37 cellular contexts compared by ENCODE assay signal in genomic region chr13:24688111-24688510, GRCh38. TPM values are rescaled to one million over a fixed set of nuclear protein-coding genes. Genes with fewer than 3 reads are reported as not detected.
"Had no signal": no experiment of that assay in that cellular context is flagged by ENCODE, and none has a peak within 500 bp of the region (broad histone marks: within the 10 kb centered on the region; RNA-seq: fewer than 3 reads in every experiment).

No MANE protein-coding gene starts in this region.

- H3K4me3 ChIP-seq: body of pancreas, cardiac muscle cell had no signal

- H3K36me3 ChIP-seq: brain microvascular endothelial cell, cardiac muscle cell had no signal

- H3K9me3 ChIP-seq: body of pancreas had no signal

- H3K27ac ChIP-seq: body of pancreas, brain microvascular endothelial cell, cardiac muscle cell, VCaP had no signal

- DNase-seq: activated B cell treated with CpG ODN at 0.5 μM for 24 hours; activated CD4-positive, alpha-beta memory T cell treated with anti-CD3 and anti-CD28 coated beads, Interleukin-2, amount 10 ng/mL, durations not matched to agents 7 days and 5 days; activated CD4-positive, alpha-beta T cell treated with anti-CD3 and anti-CD28 coated beads for 4 hours; activated CD4-positive, alpha-beta T cell treated with anti-CD3 and anti-CD28 coated beads, Interleukin-2, amount 10 ng/mL, durations not matched to agents 7 days and 5 days; activated CD4-positive, alpha-beta T cell treated with anti-CD3 and anti-CD28 coated beads, Interleukin-2, amount 50 U/mL, for 48 hours; activated CD4-positive, CD25-positive, alpha-beta regulatory T cell treated with anti-CD3 and anti-CD28 coated beads, Interleukin-2, amount 50 U/mL, for 72 hours; activated CD8-positive, alpha-beta memory T cell treated with anti-CD3 and anti-CD28 coated beads for 24 hours; activated CD8-positive, alpha-beta memory T cell treated with anti-CD3 and anti-CD28 coated beads, Interleukin-2, amount 10 ng/mL, durations not matched to agents 7 days and 5 days; activated CD8-positive, alpha-beta memory T cell treated with anti-CD3 and anti-CD28 coated beads, Interleukin-2, amount 50 U/mL, for 48 hours; activated CD8-positive, alpha-beta T cell treated with anti-CD3 and anti-CD28 coated beads, Interleukin-2, amount 10 ng/mL, durations not matched to agents 7 days and 5 days; activated effector memory CD4-positive, alpha-beta T cell treated with Interleukin-2 at 50 U/mL for 16 hours; activated gamma-delta T cell; activated naive CD4-positive, alpha-beta T cell treated with anti-CD3 and anti-CD28 coated beads, Interleukin-2, amount 10 ng/mL, durations not matched to agents 7 days and 5 days; activated naive CD4-positive, alpha-beta T cell treated with Interleukin-2 at 50 U/mL for 16 hours; activated naive CD8-positive, alpha-beta T cell treated with anti-CD3 and anti-CD28 coated beads, Interleukin-2, amount 10 ng/mL, durations not matched to agents 7 days and 5 days; activated naive CD8-positive, alpha-beta T cell treated with anti-CD3 and anti-CD28 coated beads, Interleukin-2, amount 50 U/mL, for 24 hours; activated T-cell treated with anti-CD3 and anti-CD28 coated beads, Interleukin-2, amount 50 U/mL, for 24 hours; activated T-cell treated with anti-CD3 and anti-CD28 coated beads, Interleukin-2, amount 50 U/mL, for 48 hours; amygdala; anterior cingulate cortex; body of pancreas; brain microvascular endothelial cell; caudate nucleus; cerebellar nuclear complex; SW 1271; T-helper 1 cell; T-helper 2 cell; T-helper 9 cell had no signal

- H3K36me3 Mint-ChIP-seq: activated CD8-positive, alpha-beta memory T cell treated with anti-CD3 and anti-CD28 coated beads, Interleukin-2, amount 10 ng/mL, durations not matched to agents 7 days and 5 days; activated naive CD4-positive, alpha-beta T cell treated with anti-CD3 and anti-CD28 coated beads, Interleukin-2, amount 10 ng/mL, durations not matched to agents 7 days and 5 days; activated naive CD4-positive, alpha-beta T cell treated with anti-CD3 and anti-CD28 coated beads, Interleukin-2, amount 50 U/mL, for 24 hours; activated naive CD8-positive, alpha-beta T cell; activated naive CD8-positive, alpha-beta T cell treated with anti-CD3 and anti-CD28 coated beads, Interleukin-2, amount 10 ng/mL, durations not matched to agents 7 days and 5 days had no signal

- H3K27ac Mint-ChIP-seq: activated B cell treated with CpG ODN at 0.5 μM for 24 hours; activated CD4-positive, alpha-beta memory T cell treated with anti-CD3 and anti-CD28 coated beads, Interleukin-2, amount 10 ng/mL, durations not matched to agents 7 days and 5 days; activated CD4-positive, alpha-beta T cell treated with anti-CD3 and anti-CD28 coated beads, Interleukin-2, amount 10 ng/mL, durations not matched to agents 7 days and 5 days; activated CD8-positive, alpha-beta memory T cell treated with anti-CD3 and anti-CD28 coated beads, Interleukin-2, amount 10 ng/mL, durations not matched to agents 7 days and 5 days; activated CD8-positive, alpha-beta T cell treated with anti-CD3 and anti-CD28 coated beads, Interleukin-2, amount 10 ng/mL, durations not matched to agents 7 days and 5 days; activated naive CD4-positive, alpha-beta T cell treated with anti-CD3 and anti-CD28 coated beads, Interleukin-2, amount 10 ng/mL, durations not matched to agents 7 days and 5 days; activated naive CD4-positive, alpha-beta T cell treated with anti-CD3 and anti-CD28 coated beads, Interleukin-2, amount 50 U/mL, for 24 hours; activated naive CD8-positive, alpha-beta T cell; activated naive CD8-positive, alpha-beta T cell treated with anti-CD3 and anti-CD28 coated beads, Interleukin-2, amount 10 ng/mL, durations not matched to agents 7 days and 5 days; activated naive CD8-positive, alpha-beta T cell treated with anti-CD3 and anti-CD28 coated beads, Interleukin-2, amount 50 U/mL, for 24 hours; activated T-cell treated with anti-CD3 and anti-CD28 coated beads, Interleukin-2, amount 50 U/mL, for 24 hours; activated T-helper 2 cell treated with anti-CD3 and anti-CD28 coated beads, Interferon-gamma antibody, Interleukin-2, Interleukin-4, amounts not matched to agents 10 μg/mL and 5 μg/mL and 100 μg/mL, durations not matched to agents 14 hours and 24 hours and 36 hours; T-helper 1 cell treated with Interleukin-12 subunit alpha and Interleukin-12 subunit beta and Interleukin-4 antibody, amounts not matched to agents 30 μg/mL and 1 μg/mL, for 36 hours; T-helper 2 cell treated with Interferon-gamma antibody and Interleukin-4, amounts not matched to agents 5 μg/mL and 100 μg/mL, for 36 hours had no signal

- ATAC-seq: activated CD8-positive, alpha-beta memory T cell treated with anti-CD3 and anti-CD28 coated beads, Interleukin-2, amount 10 ng/mL, durations not matched to agents 7 days and 5 days; activated CD8-positive, alpha-beta T cell treated with anti-CD3 and anti-CD28 coated beads, Interleukin-2, amount 10 ng/mL, durations not matched to agents 7 days and 5 days; activated naive CD8-positive, alpha-beta T cell treated with anti-CD3 and anti-CD28 coated beads, Interleukin-2, amount 50 U/mL, for 24 hours; body of pancreas had no signal

- H3K9me3 Mint-ChIP-seq: activated B cell treated with CpG ODN at 0.5 μM for 24 hours; activated CD4-positive, alpha-beta memory T cell treated with anti-CD3 and anti-CD28 coated beads, Interleukin-2, amount 10 ng/mL, durations not matched to agents 7 days and 5 days; activated CD4-positive, alpha-beta T cell treated with anti-CD3 and anti-CD28 coated beads, Interleukin-2, amount 10 ng/mL, durations not matched to agents 7 days and 5 days; activated naive CD4-positive, alpha-beta T cell treated with anti-CD3 and anti-CD28 coated beads, Interleukin-2, amount 10 ng/mL, durations not matched to agents 7 days and 5 days; activated naive CD4-positive, alpha-beta T cell treated with anti-CD3 and anti-CD28 coated beads, Interleukin-2, amount 50 U/mL, for 24 hours; activated naive CD8-positive, alpha-beta T cell treated with anti-CD3 and anti-CD28 coated beads, Interleukin-2, amount 10 ng/mL, durations not matched to agents 7 days and 5 days; activated naive CD8-positive, alpha-beta T cell treated with anti-CD3 and anti-CD28 coated beads, Interleukin-2, amount 50 U/mL, for 24 hours; activated T-cell treated with anti-CD3 and anti-CD28 coated beads, Interleukin-2, amount 50 U/mL, for 24 hours; activated T-helper 2 cell treated with anti-CD3 and anti-CD28 coated beads, Interferon-gamma antibody, Interleukin-2, Interleukin-4, amounts not matched to agents 10 μg/mL and 5 μg/mL and 100 μg/mL, durations not matched to agents 14 hours and 24 hours and 36 hours; central memory CD8-positive, alpha-beta T cell; T-helper 1 cell treated with Interleukin-12 subunit alpha and Interleukin-12 subunit beta and Interleukin-4 antibody, amounts not matched to agents 30 μg/mL and 1 μg/mL, for 36 hours; T-helper 2 cell treated with Interferon-gamma antibody and Interleukin-4, amounts not matched to agents 5 μg/mL and 100 μg/mL, for 36 hours had no signal

- H3K4me3 Mint-ChIP-seq: activated B cell treated with CpG ODN at 0.5 μM for 24 hours; activated CD4-positive, alpha-beta memory T cell treated with anti-CD3 and anti-CD28 coated beads, Interleukin-2, amount 10 ng/mL, durations not matched to agents 7 days and 5 days; activated CD4-positive, alpha-beta T cell treated with anti-CD3 and anti-CD28 coated beads, Interleukin-2, amount 10 ng/mL, durations not matched to agents 7 days and 5 days; activated CD8-positive, alpha-beta memory T cell treated with anti-CD3 and anti-CD28 coated beads, Interleukin-2, amount 10 ng/mL, durations not matched to agents 7 days and 5 days; activated CD8-positive, alpha-beta T cell treated with anti-CD3 and anti-CD28 coated beads, Interleukin-2, amount 10 ng/mL, durations not matched to agents 7 days and 5 days; activated naive CD4-positive, alpha-beta T cell treated with anti-CD3 and anti-CD28 coated beads, Interleukin-2, amount 10 ng/mL, durations not matched to agents 7 days and 5 days; activated naive CD4-positive, alpha-beta T cell treated with anti-CD3 and anti-CD28 coated beads, Interleukin-2, amount 50 U/mL, for 24 hours; activated naive CD8-positive, alpha-beta T cell; activated naive CD8-positive, alpha-beta T cell treated with anti-CD3 and anti-CD28 coated beads, Interleukin-2, amount 10 ng/mL, durations not matched to agents 7 days and 5 days; activated naive CD8-positive, alpha-beta T cell treated with anti-CD3 and anti-CD28 coated beads, Interleukin-2, amount 50 U/mL, for 24 hours; activated T-cell treated with anti-CD3 and anti-CD28 coated beads, Interleukin-2, amount 50 U/mL, for 24 hours; central memory CD8-positive, alpha-beta T cell; T-helper 1 cell treated with Interleukin-12 subunit alpha and Interleukin-12 subunit beta and Interleukin-4 antibody, amounts not matched to agents 30 μg/mL and 1 μg/mL, for 36 hours; T-helper 2 cell treated with Interferon-gamma antibody and Interleukin-4, amounts not matched to agents 5 μg/mL and 100 μg/mL, for 36 hours had no signal

- H3K27me3 ChIP-seq: body of pancreas, brain microvascular endothelial cell, cardiac muscle cell had no signal

RNA-seq across cellular contexts. Expression of gene ATP12A, which starts 7.9 kb away (rescaled TPM):
- total RNA-seq: activated B cell treated with CpG ODN at 0.5 μM for 24 hours; activated naive CD8-positive, alpha-beta T cell treated with anti-CD3 and anti-CD28 coated beads, Interleukin-2, amount 10 ng/mL, durations not matched to agents 7 days and 5 days; cardiac muscle cell; chondrocyte had no signal
- polyA plus RNA-seq: cardiac muscle cell had no signal
